In genomic region chr1:64110924-64111777, GRCh38 we compare ENCODE assay signal across 33 cellular contexts.
A peak's percentile ranks its signal among the peaks of the same experiment; 100 is the strongest.
DNase-seq lines count a peak whose midpoint lies in the region; ATAC-seq, FAIRE-seq and TF ChIP-seq lines count a peak whose summit lies in the region.
"Had no signal": no experiment of that assay in that cellular context is flagged by ENCODE, and none has a peak within 500 bp of the region (broad histone marks: within the 10 kb centered on the region; RNA-seq: fewer than 3 reads in every experiment).

No MANE protein-coding gene starts in this region.

- no peaks in the 10 kb centered on the region for H3K27me3 ChIP-seq in neural progenitor cell
- H3K27me3 ChIP-seq: heart right ventricle, pancreas, SJCRH30, suprapubic skin, upper lobe of right lung had no signal

- H3K27me3 Mint-ChIP-seq in neural progenitor cell (ENCODE audit: insufficient read depth, low read depth), result no peaks in the 10 kb centered on the region
- H3K27me3 Mint-ChIP-seq: activated naive CD8-positive, alpha-beta T cell treated with anti-CD3 and anti-CD28 coated beads for 36 hours had no signal

- FAIRE-seq in RCC 7860 (lab: Jason Lieb, UNC), result no peak
- FAIRE-seq: G401.6, pancreas had no signal

- H3K4me1 ChIP-seq in neural progenitor cell, result peaks cover 37% of the 10 kb centered on the region
- H3K4me1 ChIP-seq: pancreas, SJCRH30, upper lobe of right lung had no signal

- no peak for ATAC-seq in HG03025 (IDR thresholded peaks at IDR 0.05; ENCODE audit: low FRiP score, unreplicated experiment)
- no peak for ATAC-seq in HG03045 (IDR thresholded peaks at IDR 0.05; ENCODE audit: unreplicated experiment)
- ATAC-seq: CD8-positive, alpha-beta T cell; heart right ventricle; left cardiac atrium; pancreas; T-cell; upper lobe of right lung; WTC11 had no signal

- peaks cover 40% of the 10 kb centered on the region for H3K79me2 ChIP-seq in neural progenitor cell (ENCODE audit: low read depth)

- H3F3A ChIP-seq in neural progenitor cell (ENCODE audit: low read depth), result peaks cover 7% of the 10 kb centered on the region

- H3K27ac ChIP-seq in epithelial cell of prostate, result peak overlapping the region; percentile 69
- no peak overlapping the region for H3K27ac ChIP-seq in neural progenitor cell
- H3K27ac ChIP-seq: heart right ventricle, KMS-11, pancreas, SJCRH30, skin epidermis, suprapubic skin, upper lobe of right lung had no signal

- no peak overlapping the region for H2AFZ ChIP-seq in neural progenitor cell (replicated peaks)

- no peak for TF ChIP-seq CTCF in neural progenitor cell (IDR thresholded peaks at IDR 0.05)

- peak; percentile 33 for DNase-seq in Daoy (ENCODE audit: low read depth)
- peak; percentile 14 for DNase-seq in RCC 7860 (ENCODE audit: low spot score)
- DNase-seq in epithelial cell of prostate (ENCODE audit: low read depth, low spot score), result no peak
- DNase-seq in neural progenitor cell (ENCODE audit: low spot score), result no peak
- DNase-seq in middle frontal gyrus (ENCODE audit: extremely low spot score, low spot score), result no peak
- DNase-seq: activated CD4-positive, alpha-beta T cell treated with anti-CD3 and anti-CD28 coated beads, Interleukin-2, amount 10 ng/mL, durations not matched to agents 24 days and 14 days; activated effector memory CD4-positive, alpha-beta T cell treated with Interleukin-2 at 50 U/mL for 16 hours; activated naive CD8-positive, alpha-beta T cell treated with anti-CD3 and anti-CD28 coated beads for 36 hours; aorta; CD8-positive, alpha-beta T cell; cortex of kidney; effector memory CD4-positive, alpha-beta T cell; erythroblast; heart right ventricle; left cardiac atrium; MM.1S; NCI-H1417; NCI-H2029; NCI-H526; pancreas; retina; SJCRH30; stimulated activated naive CD4-positive, alpha-beta T cell treated with Interleukin-2 at 50 U/mL for 16 hours; T-cell; upper lobe of right lung had no signal

- H3K9ac ChIP-seq in neural progenitor cell, result no peak overlapping the region
- H3K9ac ChIP-seq: KMS-11 had no signal

- peaks cover 10% of the 10 kb centered on the region for H3K4me1 Mint-ChIP-seq in neural progenitor cell
- H3K4me1 Mint-ChIP-seq: activated CD4-positive, alpha-beta T cell treated with anti-CD3 and anti-CD28 coated beads, Interleukin-2, amount 10 ng/mL, durations not matched to agents 24 days and 14 days; activated naive CD8-positive, alpha-beta T cell treated with anti-CD3 and anti-CD28 coated beads for 36 hours; T-cell had no signal

- H3K27ac Mint-ChIP-seq in neural progenitor cell, result no peak overlapping the region
- H3K27ac Mint-ChIP-seq: activated CD4-positive, alpha-beta T cell treated with anti-CD3 and anti-CD28 coated beads, Interleukin-2, amount 10 ng/mL, durations not matched to agents 24 days and 14 days; activated naive CD8-positive, alpha-beta T cell treated with anti-CD3 and anti-CD28 coated beads for 36 hours; CD8-positive, alpha-beta T cell; T-cell; WTC11 had no signal

- H3K4me3 ChIP-seq in neural progenitor cell, result no peak overlapping the region
- H3K4me3 ChIP-seq: heart right ventricle, lung, pancreas, SJCRH30, skin epidermis, suprapubic skin, upper lobe of right lung had no signal

- no peaks in the 10 kb centered on the region for H3K9me3 ChIP-seq in neural progenitor cell (ENCODE audit: low read depth)
- H3K9me3 ChIP-seq: heart right ventricle, pancreas, SJCRH30, suprapubic skin, upper lobe of right lung had no signal

- H3K9me3 Mint-ChIP-seq in neural progenitor cell, result no peaks in the 10 kb centered on the region
- H3K9me3 Mint-ChIP-seq: activated CD4-positive, alpha-beta T cell treated with anti-CD3 and anti-CD28 coated beads, Interleukin-2, amount 10 ng/mL, durations not matched to agents 24 days and 14 days; activated naive CD8-positive, alpha-beta T cell treated with anti-CD3 and anti-CD28 coated beads for 36 hours; CD8-positive, alpha-beta T cell; T-cell; WTC11 had no signal

- peaks cover 19% of the 10 kb centered on the region for H4K20me1 ChIP-seq in neural progenitor cell (ENCODE audit: low read depth)

- H3K36me3 ChIP-seq in neural progenitor cell, result no peaks in the 10 kb centered on the region
- H3K36me3 ChIP-seq: heart right ventricle, pancreas, SJCRH30, suprapubic skin, upper lobe of right lung had no signal

- no peak overlapping the region for H3K4me3 Mint-ChIP-seq in neural progenitor cell
- H3K4me3 Mint-ChIP-seq: activated CD4-positive, alpha-beta T cell treated with anti-CD3 and anti-CD28 coated beads, Interleukin-2, amount 10 ng/mL, durations not matched to agents 24 days and 14 days; activated naive CD8-positive, alpha-beta T cell treated with anti-CD3 and anti-CD28 coated beads for 36 hours; CD8-positive, alpha-beta T cell; T-cell; WTC11 had no signal

- no peaks in the 10 kb centered on the region for H3K36me3 Mint-ChIP-seq in neural progenitor cell
- H3K36me3 Mint-ChIP-seq: activated naive CD8-positive, alpha-beta T cell treated with anti-CD3 and anti-CD28 coated beads for 36 hours; CD8-positive, alpha-beta T cell; T-cell; WTC11 had no signal

- peak overlapping the region; percentile 8 for H3K4me2 ChIP-seq in neural progenitor cell
- H3K4me2 ChIP-seq: KMS-11 had no signal

Comparison
In these comparisons a context has a peak if more than half of its experiments do, and no peak if none do; other contexts are left out.
1. DNase-seq: peak in Daoy (single experiment) and RCC 7860 (single experiment); none in epithelial cell of prostate (single experiment), neural progenitor cell (single experiment) and middle frontal gyrus (single experiment).